Comparison of ENCODE assay signal across 1 cellular context in genomic region chr19:33304760-33305647, GRCh38.
TF ChIP-seq lines count a peak whose summit lies in the region.

No MANE protein-coding gene starts in this region.

TF ChIP-seq in HepG2, 621 proteins besides CTCF, POLR2A, EP300 and RAD21 (continued from another document and continues in another):
- peak; percentile 68 for TF ChIP-seq HNF4G (IDR thresholded peaks at IDR 0.05; ENCODE audit: borderline replicate concordance, low read depth, low read length)
- TF ChIP-seq HNF4G (CRISPR knock-in tag; IDR thresholded peaks at IDR 0.05; ENCODE audit: borderline replicate concordance, low read depth): no peak; the same call in 1 of the 2 replicates
- TF ChIP-seq MAX (IDR thresholded peaks at IDR 0.05): peak; percentile 77
- no peak for TF ChIP-seq HOXA9 (CRISPR knock-in tag; IDR thresholded peaks at IDR 0.05; ENCODE audit: borderline replicate concordance)
- no peak for TF ChIP-seq HOXA5 (CRISPR knock-in tag; IDR thresholded peaks at IDR 0.05)
- peak; percentile 55; the same call in 1 of the 2 replicates for TF ChIP-seq TAF1 (CRISPR knock-in tag; IDR thresholded peaks at IDR 0.05)
- TF ChIP-seq SAFB2 (CRISPR knock-in tag; IDR thresholded peaks at IDR 0.05; ENCODE audit: borderline replicate concordance, low read depth): 0 out of 2 replicates have a peak, but pooled peaks have one; percentile 52
- TF ChIP-seq ZNF598 (CRISPR knock-in tag; IDR thresholded peaks at IDR 0.05; ENCODE audit: borderline replicate concordance): no peak
- TF ChIP-seq SPEN (CRISPR knock-in tag; IDR thresholded peaks at IDR 0.05; ENCODE audit: low read depth): no peak
- no peak for TF ChIP-seq NRL (CRISPR knock-in tag; IDR thresholded peaks at IDR 0.05; ENCODE audit: borderline replicate concordance)
- TF ChIP-seq PITX1 (CRISPR knock-in tag; IDR thresholded peaks at IDR 0.05): peak; percentile 63; the same call in 1 of the 2 replicates
- TF ChIP-seq MEIS1 (CRISPR knock-in tag; IDR thresholded peaks at IDR 0.05; ENCODE audit: borderline replicate concordance): no peak
- TF ChIP-seq HNF1A (IDR thresholded peaks at IDR 0.05; ENCODE audit: low read depth): no peak
- no peak for TF ChIP-seq HNF1A (CRISPR knock-in tag; IDR thresholded peaks at IDR 0.05; ENCODE audit: borderline replicate concordance)
- TF ChIP-seq ATF5 (CRISPR knock-in tag; IDR thresholded peaks at IDR 0.05; ENCODE audit: low read depth): no peak
- TF ChIP-seq SIN3B (IDR thresholded peaks at IDR 0.05; ENCODE audit: low read length): no peak
- TF ChIP-seq RBM39 (IDR thresholded peaks at IDR 0.05; ENCODE audit: low read depth, low read length, poor library complexity, severe bottlenecking): no peak
- TF ChIP-seq ZBTB8A (CRISPR knock-in tag; IDR thresholded peaks at IDR 0.05; ENCODE audit: borderline replicate concordance, low read depth): no peak
- TF ChIP-seq ZBTB42 (CRISPR knock-in tag; IDR thresholded peaks at IDR 0.05): no peak
- TF ChIP-seq STAT6 (CRISPR knock-in tag; IDR thresholded peaks at IDR 0.05; ENCODE audit: borderline replicate concordance): no peak
- no peak; the same call in 1 of the 2 replicates for TF ChIP-seq ZNF503 (CRISPR knock-in tag; IDR thresholded peaks at IDR 0.05)
- TF ChIP-seq ZNF770 (CRISPR knock-in tag; IDR thresholded peaks at IDR 0.05): no peak
- TF ChIP-seq ZNF780A (CRISPR knock-in tag; IDR thresholded peaks at IDR 0.05): no peak
- TF ChIP-seq TEAD2 (CRISPR knock-in tag; IDR thresholded peaks at IDR 0.05): no peak
- TF ChIP-seq CC2D1A (CRISPR knock-in tag; IDR thresholded peaks at IDR 0.05): no peak
- no peak for TF ChIP-seq SMAD9 (CRISPR knock-in tag; IDR thresholded peaks at IDR 0.05)
- no peak; the same call in 1 of the 2 replicates for TF ChIP-seq BRD4 (CRISPR knock-in tag; IDR thresholded peaks at IDR 0.05)
- TF ChIP-seq TRAFD1 (CRISPR knock-in tag; IDR thresholded peaks at IDR 0.05; ENCODE audit: borderline replicate concordance): 0 out of 2 replicates have a peak, but pooled peaks have one; percentile 33
- TF ChIP-seq ZNF260 (CRISPR knock-in tag; IDR thresholded peaks at IDR 0.05; ENCODE audit: borderline replicate concordance, low read depth): no peak
- no peak for TF ChIP-seq LCORL (IDR thresholded peaks at IDR 0.05)
- TF ChIP-seq LCORL (CRISPR knock-in tag; IDR thresholded peaks at IDR 0.05): peak; percentile 40
- TF ChIP-seq JDP2 (CRISPR knock-in tag; IDR thresholded peaks at IDR 0.05; ENCODE audit: borderline replicate concordance): no peak
- TF ChIP-seq TEF (CRISPR knock-in tag; IDR thresholded peaks at IDR 0.05): no peak
- no peak for TF ChIP-seq ZNF614 (CRISPR knock-in tag; IDR thresholded peaks at IDR 0.05; ENCODE audit: borderline replicate concordance)
- TF ChIP-seq ZNF430 (CRISPR knock-in tag; IDR thresholded peaks at IDR 0.05): no peak
- TF ChIP-seq THAP8 (CRISPR knock-in tag; IDR thresholded peaks at IDR 0.05; ENCODE audit: borderline replicate concordance): no peak
- no peak for TF ChIP-seq TBP (CRISPR knock-in tag; IDR thresholded peaks at IDR 0.05)
- no peak for TF ChIP-seq DMTF1 (CRISPR knock-in tag; IDR thresholded peaks at IDR 0.05)
- TF ChIP-seq TP53 (CRISPR knock-in tag; conservative IDR thresholded peaks at IDR 0.05): no peak
- TF ChIP-seq ZNF740 (CRISPR knock-in tag; IDR thresholded peaks at IDR 0.05): 0 out of 2 replicates have a peak, but pooled peaks have one; percentile 56
- 0 out of 2 replicates have a peak, but pooled peaks have one; percentile 19 for TF ChIP-seq ZNF788 (CRISPR knock-in tag; IDR thresholded peaks at IDR 0.05; ENCODE audit: borderline replicate concordance)
- TF ChIP-seq ZNF207 (IDR thresholded peaks at IDR 0.05; ENCODE audit: borderline replicate concordance): no peak
- no peak for TF ChIP-seq STAT5B (CRISPR knock-in tag; IDR thresholded peaks at IDR 0.05)
- TF ChIP-seq ZBTB7A (CRISPR knock-in tag; IDR thresholded peaks at IDR 0.05): no peak
- TF ChIP-seq ZFP36L1 (CRISPR knock-in tag; IDR thresholded peaks at IDR 0.05): no peak
- no peak for TF ChIP-seq PHF20 (CRISPR knock-in tag; IDR thresholded peaks at IDR 0.05)
- TF ChIP-seq NKX3-1 (CRISPR knock-in tag; IDR thresholded peaks at IDR 0.05): no peak
- no peak for TF ChIP-seq TSC22D2 (CRISPR knock-in tag; IDR thresholded peaks at IDR 0.05; ENCODE audit: borderline replicate concordance)
